ENCODE assay signal across 8 cellular contexts in genomic region chrX:100447563-100448397, GRCh38. TPM values are rescaled to one million over a fixed set of nuclear protein-coding genes. Genes with fewer than 3 reads are reported as not detected.
DNase-seq lines count a peak whose midpoint lies in the region; ATAC-seq and TF ChIP-seq lines count a peak whose summit lies in the region.

No MANE protein-coding gene starts in this region.

- TF ChIP-seq EP300 in sigmoid colon (IDR thresholded peaks at IDR 0.05) = no peak

- WGBS in sigmoid colon, 2 donors = 1% methylated on average over 6 of the region's 6 CpGs

- DNase-seq in AG08395 (ENCODE audit: low spot score) = peak; percentile 68
- DNase-seq in GM12865 (ENCODE audit: low read depth) = no peak
- peak; percentile 27 for DNase-seq in HuH-7.5 (ENCODE audit: low spot score)
- DNase-seq in activated CD8-positive, alpha-beta T cell treated with anti-CD3 and anti-CD28 coated beads for 36 hours = peak; percentile 21
- DNase-seq in glutamatergic neuron = peak; percentile 73
- peak; percentile 22 for DNase-seq in pons (ENCODE audit: low spot score)
- DNase-seq in sigmoid colon = no peak
- DNase-seq in effector memory CD4-positive, alpha-beta T cell = no peak

- TF ChIP-seq POLR2A in sigmoid colon (IDR thresholded peaks at IDR 0.05) = no peak

- no peaks in the 10 kb centered on the region for H3K36me3 Mint-ChIP-seq in activated CD8-positive, alpha-beta T cell treated with anti-CD3 and anti-CD28 coated beads for 36 hours (ENCODE audit: low read depth)
- no peaks in the 10 kb centered on the region for H3K36me3 Mint-ChIP-seq in glutamatergic neuron (ENCODE audit: unreplicated experiment)

- H3K27ac ChIP-seq in sigmoid colon = no peak overlapping the region
- H3K27ac ChIP-seq in effector memory CD4-positive, alpha-beta T cell (ENCODE audit: insufficient read depth, low read length, poor library complexity, severe bottlenecking) = no peak overlapping the region

- CTCF ChIA-PET in activated CD8-positive, alpha-beta T cell treated with anti-CD3 and anti-CD28 coated beads for 36 hours (lab: Charles Lee) = interaction anchor here (0.7 to 2.0 kb wide), 4 partner anchors 9 to 113 kb away, joined by 3 to 7 read pairs (median 4); no protein-coding TSS in a partner anchor

- POLR2A ChIA-PET in activated CD8-positive, alpha-beta T cell treated with anti-CD3 and anti-CD28 coated beads for 36 hours (lab: Charles Lee) = no interaction called here

- no peaks in the 10 kb centered on the region for H3K36me3 ChIP-seq in sigmoid colon
- H3K36me3 ChIP-seq in effector memory CD4-positive, alpha-beta T cell (ENCODE audit: control insufficient read depth, insufficient read depth, low read length) = no peaks in the 10 kb centered on the region

- no peak for ATAC-seq in activated CD8-positive, alpha-beta T cell treated with anti-CD3 and anti-CD28 coated beads for 36 hours

- peaks cover 0 to 5% (median 0%) of the 10 kb centered on the region in 3 donors for H3K27me3 ChIP-seq in sigmoid colon
- H3K27me3 ChIP-seq in effector memory CD4-positive, alpha-beta T cell (replicated peaks; ENCODE audit: control insufficient read depth, insufficient read depth, low read length, poor library complexity, severe bottlenecking) = no peaks in the 10 kb centered on the region

- H3K4me1 Mint-ChIP-seq in activated CD8-positive, alpha-beta T cell treated with anti-CD3 and anti-CD28 coated beads for 36 hours (ENCODE audit: low read depth) = no peaks in the 10 kb centered on the region
- no peaks in the 10 kb centered on the region for H3K4me1 Mint-ChIP-seq in glutamatergic neuron (ENCODE audit: low read depth, unreplicated experiment)

- TF ChIP-seq CTCF in GM12865 (IDR thresholded peaks at IDR 0.05; ENCODE audit: insufficient read depth, low read depth, low read length, missing control alignments) = peak; percentile 57
- peak; percentile 67 for TF ChIP-seq CTCF in activated CD8-positive, alpha-beta T cell treated with anti-CD3 and anti-CD28 coated beads for 36 hours (IDR thresholded peaks at IDR 0.05)
- TF ChIP-seq CTCF in glutamatergic neuron (IDR thresholded peaks at IDR 0.05; ENCODE audit: partially characterized antibody, unreplicated experiment) = peak; percentile 76
- TF ChIP-seq CTCF in sigmoid colon (IDR thresholded peaks at IDR 0.05) = peak in 2 of 4 experiments; percentile 33 to 55

- H3K27ac Mint-ChIP-seq in activated CD8-positive, alpha-beta T cell treated with anti-CD3 and anti-CD28 coated beads for 36 hours = no peak overlapping the region
- no peak overlapping the region for H3K27ac Mint-ChIP-seq in glutamatergic neuron (ENCODE audit: unreplicated experiment)

- no peaks in the 10 kb centered on the region for H3K4me1 ChIP-seq in sigmoid colon
- H3K4me1 ChIP-seq in effector memory CD4-positive, alpha-beta T cell (ENCODE audit: control insufficient read depth, insufficient read depth, low read length, poor library complexity, severe bottlenecking) = no peaks in the 10 kb centered on the region

- peaks cover 7% of the 10 kb centered on the region for H3K27me3 Mint-ChIP-seq in activated CD8-positive, alpha-beta T cell treated with anti-CD3 and anti-CD28 coated beads for 36 hours
- H3K27me3 Mint-ChIP-seq in glutamatergic neuron (ENCODE audit: unreplicated experiment) = no peaks in the 10 kb centered on the region

- no peak overlapping the region for H3K4me3 Mint-ChIP-seq in activated CD8-positive, alpha-beta T cell treated with anti-CD3 and anti-CD28 coated beads for 36 hours
- H3K4me3 Mint-ChIP-seq in glutamatergic neuron (ENCODE audit: unreplicated experiment) = peak overlapping the region; percentile 52

- H3K9me3 Mint-ChIP-seq in activated CD8-positive, alpha-beta T cell treated with anti-CD3 and anti-CD28 coated beads for 36 hours = no peaks in the 10 kb centered on the region
- no peaks in the 10 kb centered on the region for H3K9me3 Mint-ChIP-seq in glutamatergic neuron (ENCODE audit: unreplicated experiment)

- H3K9me3 ChIP-seq in sigmoid colon = no peaks in the 10 kb centered on the region
- H3K9me3 ChIP-seq in effector memory CD4-positive, alpha-beta T cell (ENCODE audit: control insufficient read depth, low read length) = no peaks in the 10 kb centered on the region

- intact Hi-C loops in activated CD8-positive, alpha-beta T cell treated with anti-CD3 and anti-CD28 coated beads for 36 hours (cut with micrococcal nuclease) = no loop called here
- intact Hi-C loops in sigmoid colon (cut with DNase I) = no loop called here

- H3K4me3 ChIP-seq in GM12865 (ENCODE audit: low read depth, low read length) = no peak overlapping the region
- H3K4me3 ChIP-seq in sigmoid colon = no peak overlapping the region
- no peak overlapping the region for H3K4me3 ChIP-seq in effector memory CD4-positive, alpha-beta T cell (ENCODE audit: insufficient read depth, low read depth, low read length, poor library complexity, severe bottlenecking)

RNA-seq across cellular contexts. Expression of gene PCDH19, which starts 37.7 kb away (rescaled TPM):
- not detected for total RNA-seq in activated CD8-positive, alpha-beta T cell treated with anti-CD3 and anti-CD28 coated beads for 36 hours
- total RNA-seq in glutamatergic neuron (ENCODE audit: unreplicated experiment) (4.1 TPM), sigmoid colon (1 to 10 TPM in 1 of 4 donors, under 1 TPM in 3; 0.71 to 2.2 (median 0.89) TPM)
- under 1 TPM in 2 of 3 donors, not detected in 1; 0.23 to 0.29 TPM for polyA plus RNA-seq in sigmoid colon

Comparison
In these comparisons a context has a peak if more than half of its experiments do, and no peak if none do; other contexts are left out.
1. DNase-seq: peak in AG08395 (single experiment), HuH-7.5 (single experiment), activated CD8-positive, alpha-beta T cell treated with anti-CD3 and anti-CD28 coated beads for 36 hours (single experiment), glutamatergic neuron (single experiment) and pons (single experiment); none in GM12865 (single experiment), sigmoid colon (single experiment) and effector memory CD4-positive, alpha-beta T cell (0 of 3).